ENCODE assay signal across 8 cellular contexts in genomic region chr10:102714621-102715455, GRCh38. TPM values are rescaled to one million over a fixed set of nuclear protein-coding genes. Genes with fewer than 3 reads are reported as not detected.
DNase-seq lines count a peak whose midpoint lies in the region; ATAC-seq and TF ChIP-seq lines count a peak whose summit lies in the region.

TSS of gene SFXN2 (plus strand) at chr10:102714636. CDS start at chr10:102726637, 12,001 bp downstream.

- H3K4me1 Mint-ChIP-seq in brain (peaks cover 82% of the 10 kb centered on the region), memory B cell (peaks cover 23% of the 10 kb centered on the region)

- peaks cover 8% of the 10 kb centered on the region for H3K36me3 Mint-ChIP-seq in brain
- H3K36me3 Mint-ChIP-seq in memory B cell: peaks cover 6% of the 10 kb centered on the region

- H3K4me3 Mint-ChIP-seq in brain: peak within 1 kb of the TSS; percentile 94 to 98 (median 96)
- H3K4me3 Mint-ChIP-seq in memory B cell: peak within 1 kb of the TSS; percentile 96

- no peaks in the 10 kb centered on the region for H3K9me2 ChIP-seq in SU-DHL-6 (replicated peaks; ENCODE audit: insufficient read depth, low read length)

- ATAC-seq in Right ventricle myocardium superior (ENCODE audit: poor library complexity) (no peak), HG03064 (IDR thresholded peaks at IDR 0.05; ENCODE audit: low read depth, unreplicated experiment) (peak; percentile 10), memory B cell (ENCODE audit: low read depth) (peak; percentile 19)

- H3K9me3 Mint-ChIP-seq in brain (no peaks in the 10 kb centered on the region), memory B cell (no peaks in the 10 kb centered on the region)

- peaks cover 17% of the 10 kb centered on the region for H3K27me3 Mint-ChIP-seq in brain
- H3K27me3 Mint-ChIP-seq in memory B cell: no peaks in the 10 kb centered on the region

- H3K36me3 ChIP-seq in cardiac muscle cell: no peaks in the 10 kb centered on the region
- H3K36me3 ChIP-seq in SU-DHL-6 (ENCODE audit: low read length): no peaks in the 10 kb centered on the region

- peak within 1 kb of the TSS; percentile 75 for H3K9ac ChIP-seq in SU-DHL-6 (ENCODE audit: low read length)

- no peaks in the 10 kb centered on the region for H3K27me3 ChIP-seq in cardiac muscle cell
- H3K27me3 ChIP-seq in SU-DHL-6 (ENCODE audit: low read length): no peaks in the 10 kb centered on the region

- DNase-seq in cardiac muscle cell (ENCODE audit: low read depth in 1 of 2, low spot score in 1 of 2) (no peak), Right ventricle myocardium superior (no peak), memory B cell (ENCODE audit: low spot score in 2 of 2) (peak; percentile 39 to 52), DMS114 treated with DMSO at 0.1 percent for 48 hours (lab: John Stamatoyannopoulos, UW; ENCODE audit: unreplicated experiment) (no peak)
- peak; percentile 30 for DNase-seq in stimulated activated CD8-positive, alpha-beta memory T cell treated with anti-CD3 and anti-CD28 coated beads, Interleukin-7, amount 100 ng/mL, for 24 hours (ENCODE audit: low read depth)

- H3K27ac Mint-ChIP-seq in brain (peak within 1 kb of the TSS; percentile 95 to 99 (median 97)), memory B cell (peak within 1 kb of the TSS; percentile 95)

- H3F3A ChIP-seq in SU-DHL-6 (ENCODE audit: insufficient read depth): peaks cover 11% of the 10 kb centered on the region; the same call in 1 of the 2 replicates

- intact Hi-C loops in Right ventricle myocardium superior (cut with DNase I): no loop called here

- TF ChIP-seq CTCF in cardiac muscle cell (IDR thresholded peaks at IDR 0.05; ENCODE audit: low read depth, low read length) (no peak), SU-DHL-6 (IDR thresholded peaks at IDR 0.05; ENCODE audit: insufficient read depth, low read length, poor library complexity, severe bottlenecking) (peak; percentile 26), brain (conservative IDR thresholded peaks at IDR 0.05) (no peak)

- peaks cover 38% of the 10 kb centered on the region for H3K79me2 ChIP-seq in SU-DHL-6 (ENCODE audit: insufficient read depth, low read length)

- H3K4me2 ChIP-seq in SU-DHL-6 (ENCODE audit: low read depth, low read length, poor library complexity, severe bottlenecking): peak within 1 kb of the TSS; percentile 76

- H3K27ac ChIP-seq in cardiac muscle cell: peak within 1 kb of the TSS; percentile 85
- H3K27ac ChIP-seq in SU-DHL-6 (ENCODE audit: low read depth, low read length): peak within 1 kb of the TSS; percentile 34

- peak within 1 kb of the TSS; percentile 77 for H3K4me3 ChIP-seq in cardiac muscle cell
- peak within 1 kb of the TSS; percentile 81 for H3K4me3 ChIP-seq in SU-DHL-6 (ENCODE audit: insufficient read depth, low read length, poor library complexity, severe bottlenecking)

- H3K4me1 ChIP-seq in cardiac muscle cell (ENCODE audit: low read depth): peaks cover 35% of the 10 kb centered on the region

- H4K20me1 ChIP-seq in SU-DHL-6 (ENCODE audit: low read depth, low read length): no peaks in the 10 kb centered on the region

- no peaks in the 10 kb centered on the region for H3K9me3 ChIP-seq in cardiac muscle cell (ENCODE audit: low read depth)
- no peaks in the 10 kb centered on the region for H3K9me3 ChIP-seq in SU-DHL-6 (ENCODE audit: insufficient read depth, low read length)

- peak within 1 kb of the TSS; percentile 76 for H2AFZ ChIP-seq in SU-DHL-6 (ENCODE audit: low read depth, low read length, severe bottlenecking)

RNA-seq across cellular contexts. Expression of gene SFXN2, which starts in this region (rescaled TPM):
- total RNA-seq in cardiac muscle cell (10.5 and 14.2 TPM in 2 replicates), Right ventricle myocardium superior (1.7 TPM)
- polyA plus RNA-seq in cardiac muscle cell (18.6 and 26.1 TPM in 2 replicates), brain (ENCODE audit: insufficient read depth, low read depth, low replicate concordance) (5.7 TPM)

Comparison
In these comparisons a context has a peak if more than half of its experiments do, and no peak if none do; other contexts are left out.
1. DNase-seq: peak in memory B cell (2 of 2) and stimulated activated CD8-positive, alpha-beta memory T cell treated with anti-CD3 and anti-CD28 coated beads, Interleukin-7, amount 100 ng/mL, for 24 hours (single experiment); none in cardiac muscle cell (0 of 2), Right ventricle myocardium superior (single experiment) and DMS114 treated with DMSO at 0.1 percent for 48 hours (single experiment).